ENCODE assay signal across 1 cellular context in the genomic region with DNA sequence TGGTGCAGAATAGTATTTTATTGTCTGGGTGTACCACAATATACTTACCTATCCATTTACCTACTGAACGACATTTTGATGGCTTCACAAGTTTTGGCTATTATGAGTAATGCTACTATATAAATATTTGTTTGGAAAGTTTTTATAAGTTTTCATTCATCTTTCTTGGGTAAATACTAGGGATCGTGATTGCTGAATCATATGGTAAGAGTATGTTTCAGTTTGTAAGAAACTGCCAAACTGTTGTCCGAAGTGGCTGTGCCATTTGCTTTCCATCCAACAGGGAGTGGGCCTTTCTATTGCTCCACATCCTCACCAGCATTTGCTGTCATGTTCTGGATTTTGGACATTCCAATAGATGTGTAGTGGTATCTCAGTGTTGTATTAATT.
TF ChIP-seq lines count a peak whose summit lies in the region.

No MANE protein-coding gene starts in this region.

TF ChIP-seq in GM12878, 131 proteins besides CTCF, POLR2A, EP300 and RAD21 (continued from another document):
- TF ChIP-seq, protein P1, sequence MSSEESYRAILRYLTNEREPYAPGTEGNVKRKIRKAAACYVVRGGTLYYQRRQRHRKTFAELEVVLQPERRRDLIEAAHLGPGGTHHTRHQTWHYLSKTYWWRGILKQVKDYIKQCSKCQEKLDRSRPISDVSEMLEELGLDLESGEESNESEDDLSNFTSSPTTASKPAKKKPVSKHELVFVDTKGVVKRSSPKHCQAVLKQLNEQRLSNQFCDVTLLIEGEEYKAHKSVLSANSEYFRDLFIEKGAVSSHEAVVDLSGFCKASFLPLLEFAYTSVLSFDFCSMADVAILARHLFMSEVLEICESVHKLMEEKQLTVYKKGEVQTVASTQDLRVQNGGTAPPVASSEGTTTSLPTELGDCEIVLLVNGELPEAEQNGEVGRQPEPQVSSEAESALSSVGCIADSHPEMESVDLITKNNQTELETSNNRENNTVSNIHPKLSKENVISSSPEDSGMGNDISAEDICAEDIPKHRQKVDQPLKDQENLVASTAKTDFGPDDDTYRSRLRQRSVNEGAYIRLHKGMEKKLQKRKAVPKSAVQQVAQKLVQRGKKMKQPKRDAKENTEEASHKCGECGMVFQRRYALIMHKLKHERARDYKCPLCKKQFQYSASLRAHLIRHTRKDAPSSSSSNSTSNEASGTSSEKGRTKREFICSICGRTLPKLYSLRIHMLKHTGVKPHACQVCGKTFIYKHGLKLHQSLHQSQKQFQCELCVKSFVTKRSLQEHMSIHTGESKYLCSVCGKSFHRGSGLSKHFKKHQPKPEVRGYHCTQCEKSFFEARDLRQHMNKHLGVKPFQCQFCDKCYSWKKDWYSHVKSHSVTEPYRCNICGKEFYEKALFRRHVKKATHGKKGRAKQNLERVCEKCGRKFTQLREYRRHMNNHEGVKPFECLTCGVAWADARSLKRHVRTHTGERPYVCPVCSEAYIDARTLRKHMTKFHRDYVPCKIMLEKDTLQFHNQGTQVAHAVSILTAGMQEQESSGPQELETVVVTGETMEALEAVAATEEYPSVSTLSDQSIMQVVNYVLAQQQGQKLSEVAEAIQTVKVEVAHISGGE (CRISPR knock-in tag; IDR thresholded peaks at IDR 0.05), result no peak
- TF ChIP-seq, protein P2, sequence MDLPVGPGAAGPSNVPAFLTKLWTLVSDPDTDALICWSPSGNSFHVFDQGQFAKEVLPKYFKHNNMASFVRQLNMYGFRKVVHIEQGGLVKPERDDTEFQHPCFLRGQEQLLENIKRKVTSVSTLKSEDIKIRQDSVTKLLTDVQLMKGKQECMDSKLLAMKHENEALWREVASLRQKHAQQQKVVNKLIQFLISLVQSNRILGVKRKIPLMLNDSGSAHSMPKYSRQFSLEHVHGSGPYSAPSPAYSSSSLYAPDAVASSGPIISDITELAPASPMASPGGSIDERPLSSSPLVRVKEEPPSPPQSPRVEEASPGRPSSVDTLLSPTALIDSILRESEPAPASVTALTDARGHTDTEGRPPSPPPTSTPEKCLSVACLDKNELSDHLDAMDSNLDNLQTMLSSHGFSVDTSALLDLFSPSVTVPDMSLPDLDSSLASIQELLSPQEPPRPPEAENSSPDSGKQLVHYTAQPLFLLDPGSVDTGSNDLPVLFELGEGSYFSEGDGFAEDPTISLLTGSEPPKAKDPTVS (IDR thresholded peaks at IDR 0.05; ENCODE audit: low read depth, low read length), result no peak
- TF ChIP-seq STAT3 (IDR thresholded peaks at IDR 0.05; ENCODE audit: low read depth, low read length), result no peak
- no peak for TF ChIP-seq IKZF1 (conservative IDR thresholded peaks at IDR 0.05)
- no peak for TF ChIP-seq HDGF (IDR thresholded peaks at IDR 0.05)
- TF ChIP-seq, protein P3, sequence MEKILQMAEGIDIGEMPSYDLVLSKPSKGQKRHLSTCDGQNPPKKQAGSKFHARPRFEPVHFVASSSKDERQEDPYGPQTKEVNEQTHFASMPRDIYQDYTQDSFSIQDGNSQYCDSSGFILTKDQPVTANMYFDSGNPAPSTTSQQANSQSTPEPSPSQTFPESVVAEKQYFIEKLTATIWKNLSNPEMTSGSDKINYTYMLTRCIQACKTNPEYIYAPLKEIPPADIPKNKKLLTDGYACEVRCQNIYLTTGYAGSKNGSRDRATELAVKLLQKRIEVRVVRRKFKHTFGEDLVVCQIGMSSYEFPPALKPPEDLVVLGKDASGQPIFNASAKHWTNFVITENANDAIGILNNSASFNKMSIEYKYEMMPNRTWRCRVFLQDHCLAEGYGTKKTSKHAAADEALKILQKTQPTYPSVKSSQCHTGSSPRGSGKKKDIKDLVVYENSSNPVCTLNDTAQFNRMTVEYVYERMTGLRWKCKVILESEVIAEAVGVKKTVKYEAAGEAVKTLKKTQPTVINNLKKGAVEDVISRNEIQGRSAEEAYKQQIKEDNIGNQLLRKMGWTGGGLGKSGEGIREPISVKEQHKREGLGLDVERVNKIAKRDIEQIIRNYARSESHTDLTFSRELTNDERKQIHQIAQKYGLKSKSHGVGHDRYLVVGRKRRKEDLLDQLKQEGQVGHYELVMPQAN (conservative IDR thresholded peaks at IDR 0.05), result no peak
- no peak for TF ChIP-seq BHLHE40 (IDR thresholded peaks at IDR 0.05; ENCODE audit: borderline replicate concordance in 1 of 2, low read depth in 2 of 2, low read length in 1 of 2)
- TF ChIP-seq, protein P4, sequence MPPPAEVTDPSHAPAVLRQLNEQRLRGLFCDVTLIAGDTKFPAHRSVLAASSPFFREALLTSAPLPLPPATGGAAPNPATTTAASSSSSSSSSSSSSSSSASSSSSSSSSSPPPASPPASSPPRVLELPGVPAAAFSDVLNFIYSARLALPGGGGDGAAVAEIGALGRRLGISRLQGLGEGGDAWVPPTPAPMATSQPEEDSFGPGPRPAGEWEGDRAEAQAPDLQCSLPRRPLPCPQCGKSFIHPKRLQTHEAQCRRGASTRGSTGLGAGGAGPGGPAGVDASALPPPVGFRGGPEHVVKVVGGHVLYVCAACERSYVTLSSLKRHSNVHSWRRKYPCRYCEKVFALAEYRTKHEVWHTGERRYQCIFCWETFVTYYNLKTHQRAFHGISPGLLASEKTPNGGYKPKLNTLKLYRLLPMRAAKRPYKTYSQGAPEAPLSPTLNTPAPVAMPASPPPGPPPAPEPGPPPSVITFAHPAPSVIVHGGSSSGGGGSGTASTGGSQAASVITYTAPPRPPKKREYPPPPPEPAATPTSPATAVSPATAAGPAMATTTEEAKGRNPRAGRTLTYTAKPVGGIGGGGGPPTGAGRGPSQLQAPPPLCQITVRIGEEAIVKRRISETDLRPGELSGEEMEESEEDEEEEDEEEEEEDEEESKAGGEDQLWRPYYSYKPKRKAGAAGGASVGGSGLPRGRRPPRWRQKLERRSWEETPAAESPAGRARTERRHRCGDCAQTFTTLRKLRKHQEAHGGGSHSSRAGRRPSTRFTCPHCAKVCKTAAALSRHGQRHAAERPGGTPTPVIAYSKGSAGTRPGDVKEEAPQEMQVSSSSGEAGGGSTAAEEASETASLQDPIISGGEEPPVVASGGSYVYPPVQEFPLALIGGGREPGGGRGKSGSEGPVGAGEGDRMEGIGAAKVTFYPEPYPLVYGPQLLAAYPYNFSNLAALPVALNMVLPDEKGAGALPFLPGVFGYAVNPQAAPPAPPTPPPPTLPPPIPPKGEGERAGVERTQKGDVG (CRISPR knock-in tag; IDR thresholded peaks at IDR 0.05), result no peak
- no peak for TF ChIP-seq BMI1 (IDR thresholded peaks at IDR 0.05; ENCODE audit: borderline replicate concordance)
TF ChIP-seq in GM12878: peak in this region for 0.
